ENCODE assay signal across 12 cellular contexts in the genomic region with DNA sequence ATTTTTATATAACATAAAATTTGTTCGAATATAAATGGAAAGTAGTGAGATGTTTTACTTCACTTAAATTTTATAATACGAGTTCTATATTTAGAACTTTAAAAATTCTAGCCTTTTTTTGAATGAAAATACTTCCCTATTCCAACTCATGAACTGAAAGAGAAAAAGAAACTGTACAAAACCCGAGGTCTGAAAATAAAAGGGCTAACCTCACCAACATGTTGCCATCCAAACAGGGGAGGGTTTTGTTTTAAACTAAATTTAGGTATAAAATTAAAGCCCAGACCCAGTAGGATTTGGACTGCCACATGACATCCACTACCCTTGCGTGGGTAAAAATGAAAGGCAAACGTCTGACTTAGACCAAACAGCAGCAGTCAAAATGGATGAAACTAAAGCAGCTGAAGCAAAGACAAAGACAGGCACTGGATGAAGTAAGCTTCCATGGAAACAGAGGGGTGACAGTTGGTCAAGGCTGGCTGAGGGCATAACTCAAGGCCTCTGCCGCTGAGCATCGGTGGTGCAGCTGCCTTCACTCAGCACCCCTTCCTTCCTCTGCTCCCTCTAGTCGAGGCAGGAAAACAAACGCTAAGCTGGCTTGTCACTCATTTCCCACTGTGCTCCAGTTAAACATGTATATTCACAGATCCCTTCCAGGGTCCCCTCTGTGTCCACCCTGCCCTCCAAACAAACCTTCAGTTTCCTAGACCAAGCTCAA. TPM values are rescaled to one million over a fixed set of nuclear protein-coding genes. Genes with fewer than 3 reads are reported as not detected.
DNase-seq lines count a peak whose midpoint lies in the region; ATAC-seq, FAIRE-seq and TF ChIP-seq lines count a peak whose summit lies in the region.
"Had no signal": no experiment of that assay in that cellular context is flagged by ENCODE, and none has a peak within 500 bp of the region (broad histone marks: within the 10 kb centered on the region; RNA-seq: fewer than 3 reads in every experiment).

No MANE protein-coding gene starts in this region.

- no peak overlapping the region for H3K27ac ChIP-seq in CD4-positive, alpha-beta T cell (ENCODE audit: low read depth, low read length)
- no peak overlapping the region for H3K27ac ChIP-seq in GM23338 (ENCODE audit: low read depth)

- H3K9me3 ChIP-seq in CD4-positive, alpha-beta T cell (ENCODE audit: control insufficient read depth, low read length): no peaks in the 10 kb centered on the region
- H3K9me3 ChIP-seq: Peyer's patch had no signal

- H3K4me1 Mint-ChIP-seq in mesothelial cell of epicardium (peaks cover 60% of the 10 kb centered on the region), GM23338 (peaks cover 43% of the 10 kb centered on the region)
- H3K4me1 Mint-ChIP-seq in CD4-positive, alpha-beta T cell (ENCODE audit: low read depth): no peaks in the 10 kb centered on the region

- H4K20me1 ChIP-seq in GM23338 (replicated peaks; ENCODE audit: insufficient read depth): peaks cover 9% of the 10 kb centered on the region

- DNase-seq in NCI-H774 (lab: John Stamatoyannopoulos, UW) (peak; percentile 46), mesothelial cell of epicardium (ENCODE audit: low spot score in 2 of 2, unreplicated experiment in 2 of 2) (no peak), GM23338 (ENCODE audit: low spot score) (no peak)
- DNase-seq in CD4-positive, alpha-beta T cell: no peak
- DNase-seq: CD8-positive, alpha-beta memory T cell; Peyer's patch had no signal

- TF ChIP-seq CTCF in mesothelial cell of epicardium (IDR thresholded peaks at IDR 0.05; ENCODE audit: unreplicated experiment): no peak
- TF ChIP-seq CTCF in CD4-positive, alpha-beta T cell (IDR thresholded peaks at IDR 0.05): no peak
- TF ChIP-seq CTCF in GM23338 (conservative IDR thresholded peaks at IDR 0.05; ENCODE audit: low read depth in 2 of 2): no peak

- H3K79me2 ChIP-seq in GM23338 (replicated peaks; ENCODE audit: insufficient read depth): peaks cover 38% of the 10 kb centered on the region

- no peak overlapping the region for H3K4me3 Mint-ChIP-seq in mesothelial cell of epicardium
- H3K4me3 Mint-ChIP-seq in CD4-positive, alpha-beta T cell: no peak overlapping the region
- H3K4me3 Mint-ChIP-seq in GM23338: no peak overlapping the region
- H3K4me3 Mint-ChIP-seq: CD8-positive, alpha-beta memory T cell had no signal

- POLR2A ChIA-PET in CD4-positive, alpha-beta T cell (lab: Charles Lee): no interaction called here

- H3F3A ChIP-seq in GM23338 (replicated peaks; ENCODE audit: low read depth): no peaks in the 10 kb centered on the region; the same call in 1 of the 2 replicates

- no peak overlapping the region for H3K4me2 ChIP-seq in GM23338

- H3K27me3 Mint-ChIP-seq in mesothelial cell of epicardium (ENCODE audit: low read depth): no peaks in the 10 kb centered on the region
- no peaks in the 10 kb centered on the region for H3K27me3 Mint-ChIP-seq in CD4-positive, alpha-beta T cell
- H3K27me3 Mint-ChIP-seq in GM23338 (ENCODE audit: insufficient read depth, low read depth, poor library complexity): peaks cover 9% of the 10 kb centered on the region

- no peaks in the 10 kb centered on the region for H3K27me3 ChIP-seq in CD4-positive, alpha-beta T cell (ENCODE audit: control insufficient read depth, insufficient read depth, low read length)
- no peaks in the 10 kb centered on the region for H3K27me3 ChIP-seq in GM23338 (ENCODE audit: insufficient read depth)
- H3K27me3 ChIP-seq: Peyer's patch had no signal

- CTCF ChIA-PET in CD4-positive, alpha-beta T cell (lab: Charles Lee): no interaction called here

- peaks cover 48% of the 10 kb centered on the region for H3K4me1 ChIP-seq in GM23338 (ENCODE audit: insufficient read depth)

- H3K27ac Mint-ChIP-seq in mesothelial cell of epicardium (peak overlapping the region; percentile 53), GM23338 (no peak overlapping the region)
- H3K27ac Mint-ChIP-seq in CD4-positive, alpha-beta T cell: no peak overlapping the region
- H3K27ac Mint-ChIP-seq: CD8-positive, alpha-beta memory T cell had no signal

- H3K36me3 Mint-ChIP-seq in mesothelial cell of epicardium: peaks cover 2% of the 10 kb centered on the region
- H3K36me3 Mint-ChIP-seq in CD4-positive, alpha-beta T cell (ENCODE audit: low read depth): no peaks in the 10 kb centered on the region
- H3K36me3 Mint-ChIP-seq in GM23338 (ENCODE audit: low read depth): no peaks in the 10 kb centered on the region

- no peaks in the 10 kb centered on the region for H3K9me2 ChIP-seq in GM23338 (ENCODE audit: insufficient read depth)

- H3K9me3 Mint-ChIP-seq in mesothelial cell of epicardium (no peaks in the 10 kb centered on the region), GM23338 (no peaks in the 10 kb centered on the region)
- H3K9me3 Mint-ChIP-seq in CD4-positive, alpha-beta T cell: no peaks in the 10 kb centered on the region
- H3K9me3 Mint-ChIP-seq: CD8-positive, alpha-beta memory T cell had no signal

- ATAC-seq in GM19035 (IDR thresholded peaks at IDR 0.05; ENCODE audit: unreplicated experiment): peak; percentile 57
- no peak for ATAC-seq in HG03045 (IDR thresholded peaks at IDR 0.05; ENCODE audit: unreplicated experiment)
- ATAC-seq in CD4-positive, alpha-beta T cell (ENCODE audit: poor library complexity): no peak
- ATAC-seq in GM23338: no peak
- no peak for ATAC-seq in HG02938 (IDR thresholded peaks at IDR 0.05; ENCODE audit: unreplicated experiment)
- ATAC-seq: esophagus mucosa had no signal

- H3K4me3 ChIP-seq in GM23338: no peak overlapping the region
- H3K4me3 ChIP-seq: Peyer's patch had no signal

- no peaks in the 10 kb centered on the region for H3K36me3 ChIP-seq in GM23338 (ENCODE audit: insufficient read depth)
- H3K36me3 ChIP-seq: Peyer's patch had no signal

- FAIRE-seq in A204.1 (lab: Jason Lieb, UNC): peak; percentile 83

- intact Hi-C loops in CD4-positive, alpha-beta T cell (cut with DNase I, micrococcal nuclease): no loop called here

- H2AFZ ChIP-seq in GM23338: no peak overlapping the region

TF ChIP-seq in GM23338, 12 proteins besides CTCF, POLR2A, EP300 and RAD21:
- no peak for TF ChIP-seq EZH2 (IDR thresholded peaks at IDR 0.05; ENCODE audit: low read depth, unreplicated experiment)
- TF ChIP-seq EZH2phosphoT487 (IDR thresholded peaks at IDR 0.05; ENCODE audit: unreplicated experiment): no peak
- no peak for TF ChIP-seq NANOG (IDR thresholded peaks at IDR 0.05; ENCODE audit: borderline replicate concordance)
- no peak for TF ChIP-seq JUNB (IDR thresholded peaks at IDR 0.05; ENCODE audit: unreplicated experiment)
- TF ChIP-seq ZNF114 (CRISPR knock-in tag; IDR thresholded peaks at IDR 0.05): no peak
- TF ChIP-seq STAT1 (IDR thresholded peaks at IDR 0.05; ENCODE audit: unreplicated experiment): no peak

RNA-seq across cellular contexts. Expression of a gene that starts 58.1 kb away (rescaled TPM):
- total RNA-seq in mesothelial cell of epicardium: 0.34 to 1.8 TPM (median 1.4 TPM) in 3 replicates
- total RNA-seq in CD4-positive, alpha-beta T cell: not detected
- not detected in 2 replicates for total RNA-seq in GM23338 (2014; rRNA removed; shearing (Covaris generic))
- not detected in 2 replicates for polyA plus RNA-seq in GM23338 (2016; fragmentation: Nextera tagmentation; extraction: Ambion mirVana)
- total RNA-seq: CD8-positive, alpha-beta memory T cell; esophagus mucosa had no signal
- polyA plus RNA-seq: CD8-positive, alpha-beta memory T cell; neural cell had no signal
